In the genomic region with DNA sequence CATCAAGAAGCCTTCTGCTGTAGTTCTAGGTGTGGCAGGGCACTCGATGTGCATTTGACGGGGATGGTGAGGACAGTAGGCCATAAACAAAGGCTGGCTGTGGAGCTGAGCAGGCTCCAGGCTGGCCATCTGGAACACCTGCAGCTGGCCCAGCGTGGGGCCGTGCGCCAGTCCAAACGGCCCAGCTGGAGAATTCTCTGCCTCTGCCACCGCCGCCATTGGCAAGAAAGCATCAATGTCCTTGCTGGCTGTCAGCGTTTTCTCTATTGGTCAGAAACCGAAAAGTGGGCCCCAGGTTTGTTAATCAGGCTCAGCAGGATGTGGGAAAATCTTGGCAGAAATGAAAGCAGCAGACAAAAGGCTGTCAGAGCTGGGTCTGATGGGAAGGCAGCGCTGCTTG, we compare ENCODE assay signal across 17 cellular contexts. TPM values are rescaled to one million over a fixed set of nuclear protein-coding genes. Genes with fewer than 3 reads are reported as not detected.
A peak's percentile ranks its signal among the peaks of the same experiment; 100 is the strongest.
DNase-seq lines count a peak whose midpoint lies in the region; ATAC-seq, FAIRE-seq and TF ChIP-seq lines count a peak whose summit lies in the region.
"Had no signal": no experiment of that assay in that cellular context is flagged by ENCODE, and none has a peak within 500 bp of the region (broad histone marks: within the 10 kb centered on the region; RNA-seq: fewer than 3 reads in every experiment).

No MANE protein-coding gene starts in this region.

- H3K79me2 ChIP-seq in PC-3 (ENCODE audit: low read length) = no peaks in the 10 kb centered on the region

- no peak for TF ChIP-seq RAD21 in Ishikawa (IDR thresholded peaks at IDR 0.05; ENCODE audit: low read depth)

- POLR2A ChIA-PET in PC-3 (lab: Charles Lee; ENCODE audit: unreplicated experiment) = no interaction called here

- H3K9ac ChIP-seq in PC-3 (ENCODE audit: low read length) (no peak overlapping the region), kidney (ENCODE audit: low read length in 2 of 2) (no peak overlapping the region)

- intact Hi-C loops in PC-3 (cut with micrococcal nuclease) (no loop called here), kidney (cut with DNase I) (no loop called here)

- no peaks in the 10 kb centered on the region for H3K9me3 ChIP-seq in PC-3 (ENCODE audit: low read length)
- H3K9me3 ChIP-seq in kidney (ENCODE audit: control insufficient read depth in 1 of 2, low read length in 2 of 2) = no peaks in the 10 kb centered on the region
- H3K9me3 ChIP-seq: HAP-1, pancreas had no signal

- H4K20me1 ChIP-seq in PC-3 (ENCODE audit: low read length) = no peaks in the 10 kb centered on the region

- H3K36me3 ChIP-seq in PC-3 (ENCODE audit: low read depth, low read length) = no peaks in the 10 kb centered on the region
- H3K36me3 ChIP-seq in kidney (ENCODE audit: control insufficient read depth in 1 of 2, insufficient read depth in 2 of 2, low read length in 2 of 2) = no peaks in the 10 kb centered on the region
- H3K36me3 ChIP-seq: HAP-1, pancreas had no signal

- no peak for TF ChIP-seq EP300 in Ishikawa (IDR thresholded peaks at IDR 0.05; ENCODE audit: borderline replicate concordance)

- FAIRE-seq in urothelium cell line (lab: Jason Lieb, UNC) (no peak), kidney (lab: Jason Lieb, UNC) (no peak)
- FAIRE-seq: endometrium, HepG2, pancreas had no signal

- CTCF ChIA-PET in PC-3 (lab: Charles Lee) = no interaction called here

- H3K9me2 ChIP-seq in PC-3 (replicated peaks; ENCODE audit: low read length) = no peaks in the 10 kb centered on the region

- TF ChIP-seq CTCF in PC-3 (conservative IDR thresholded peaks at IDR 0.05; ENCODE audit: low read depth, low read length) (no peak), kidney (IDR thresholded peaks at IDR 0.05; ENCODE audit: borderline replicate concordance, extremely low read depth, insufficient read depth) (no peak)

- ATAC-seq in PC-3 = no peak
- no peak for ATAC-seq in HG03520 (IDR thresholded peaks at IDR 0.05; ENCODE audit: unreplicated experiment)
- ATAC-seq: HepG2, Panc1, pancreas had no signal

- no TSS peak for BruUV-seq in PC-3 (replicated peaks; lab: Mats Ljungman, UMichigan)

- H3K27me3 ChIP-seq in PC-3 (ENCODE audit: low read length) = no peaks in the 10 kb centered on the region
- H3K27me3 ChIP-seq: pancreas had no signal

- no peaks in the 10 kb centered on the region for H3K4me1 ChIP-seq in PC-3 (ENCODE audit: insufficient read depth, low read length)
- no peaks in the 10 kb centered on the region for H3K4me1 ChIP-seq in kidney (ENCODE audit: control insufficient read depth in 1 of 2, insufficient read depth in 1 of 2, low read depth in 1 of 2, low read length in 2 of 2)
- H3K4me1 ChIP-seq: HAP-1, pancreas had no signal

- DNase-seq in NCI-H345 treated with DMSO at 0.1 percent for 48 hours (lab: John Stamatoyannopoulos, UW; ENCODE audit: unreplicated experiment) (peak; percentile 9), cerebellum (ENCODE audit: low spot score) (peak; percentile 38), nucleus accumbens (lab: John Stamatoyannopoulos, UW) (peak in 53 of 56 donors; percentile 8 to 84 (median 62)), PC-3 (no peak), urothelium cell line (ENCODE audit: low spot score) (no peak), kidney (no peak)
- DNase-seq: cerebellar nuclear complex; NCI-H226; pancreas; stimulated activated CD4-positive, alpha-beta T cell treated with anti-CD3 and anti-CD28 coated beads, Interleukin-4, amount 100 ng/mL, for 24 hours; stimulated activated CD8-positive, alpha-beta memory T cell treated with anti-CD3 and anti-CD28 coated beads, Interleukin-4, amount 100 ng/mL, for 48 hours had no signal

- H3F3A ChIP-seq in PC-3 (ENCODE audit: low read length, unreplicated experiment) = no peaks in the 10 kb centered on the region

- H3K27ac ChIP-seq in PC-3 (ENCODE audit: low read length) = no peak overlapping the region
- no peak overlapping the region for H3K27ac ChIP-seq in kidney (ENCODE audit: low read depth in 2 of 2, low read length in 2 of 2)
- H3K27ac ChIP-seq: pancreas had no signal

- H3K4me3 ChIP-seq in PC-3 (ENCODE audit: low read length) = no peak overlapping the region
- H3K4me3 ChIP-seq in kidney (ENCODE audit: low read length in 2 of 2) = no peak overlapping the region
- H3K4me3 ChIP-seq: HAP-1, pancreas had no signal

- H3K4me2 ChIP-seq in PC-3 (ENCODE audit: low read length) = no peak overlapping the region

- no peak overlapping the region for H2AFZ ChIP-seq in PC-3 (ENCODE audit: low read length)

TF ChIP-seq in Ishikawa, 13 proteins besides CTCF, POLR2A, EP300 and RAD21:
- TF ChIP-seq FOXM1 (IDR thresholded peaks at IDR 0.05; ENCODE audit: borderline replicate concordance, low read depth) (no peak), TEAD4 (IDR thresholded peaks at IDR 0.05) (no peak), ZBTB7A (IDR thresholded peaks at IDR 0.05; ENCODE audit: low read depth) (no peak), CREB1 (IDR thresholded peaks at IDR 0.05; ENCODE audit: low read depth) (no peak), CEBPB (IDR thresholded peaks at IDR 0.05) (no peak), YY1 (IDR thresholded peaks at IDR 0.05; ENCODE audit: low read depth) (0 out of 2 replicates have a peak, but pooled peaks have one; percentile 45), TAF1 (IDR thresholded peaks at IDR 0.05; ENCODE audit: low read depth) (no peak), TCF12 (IDR thresholded peaks at IDR 0.05; ENCODE audit: low read depth) (0 out of 2 replicates have a peak, but pooled peaks have one; percentile 18)
- TF ChIP-seq, protein P1, sequence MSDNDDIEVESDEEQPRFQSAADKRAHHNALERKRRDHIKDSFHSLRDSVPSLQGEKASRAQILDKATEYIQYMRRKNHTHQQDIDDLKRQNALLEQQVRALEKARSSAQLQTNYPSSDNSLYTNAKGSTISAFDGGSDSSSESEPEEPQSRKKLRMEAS (IDR thresholded peaks at IDR 0.05) = no peak
- TF ChIP-seq, protein P2, sequence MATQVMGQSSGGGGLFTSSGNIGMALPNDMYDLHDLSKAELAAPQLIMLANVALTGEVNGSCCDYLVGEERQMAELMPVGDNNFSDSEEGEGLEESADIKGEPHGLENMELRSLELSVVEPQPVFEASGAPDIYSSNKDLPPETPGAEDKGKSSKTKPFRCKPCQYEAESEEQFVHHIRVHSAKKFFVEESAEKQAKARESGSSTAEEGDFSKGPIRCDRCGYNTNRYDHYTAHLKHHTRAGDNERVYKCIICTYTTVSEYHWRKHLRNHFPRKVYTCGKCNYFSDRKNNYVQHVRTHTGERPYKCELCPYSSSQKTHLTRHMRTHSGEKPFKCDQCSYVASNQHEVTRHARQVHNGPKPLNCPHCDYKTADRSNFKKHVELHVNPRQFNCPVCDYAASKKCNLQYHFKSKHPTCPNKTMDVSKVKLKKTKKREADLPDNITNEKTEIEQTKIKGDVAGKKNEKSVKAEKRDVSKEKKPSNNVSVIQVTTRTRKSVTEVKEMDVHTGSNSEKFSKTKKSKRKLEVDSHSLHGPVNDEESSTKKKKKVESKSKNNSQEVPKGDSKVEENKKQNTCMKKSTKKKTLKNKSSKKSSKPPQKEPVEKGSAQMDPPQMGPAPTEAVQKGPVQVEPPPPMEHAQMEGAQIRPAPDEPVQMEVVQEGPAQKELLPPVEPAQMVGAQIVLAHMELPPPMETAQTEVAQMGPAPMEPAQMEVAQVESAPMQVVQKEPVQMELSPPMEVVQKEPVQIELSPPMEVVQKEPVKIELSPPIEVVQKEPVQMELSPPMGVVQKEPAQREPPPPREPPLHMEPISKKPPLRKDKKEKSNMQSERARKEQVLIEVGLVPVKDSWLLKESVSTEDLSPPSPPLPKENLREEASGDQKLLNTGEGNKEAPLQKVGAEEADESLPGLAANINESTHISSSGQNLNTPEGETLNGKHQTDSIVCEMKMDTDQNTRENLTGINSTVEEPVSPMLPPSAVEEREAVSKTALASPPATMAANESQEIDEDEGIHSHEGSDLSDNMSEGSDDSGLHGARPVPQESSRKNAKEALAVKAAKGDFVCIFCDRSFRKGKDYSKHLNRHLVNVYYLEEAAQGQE (IDR thresholded peaks at IDR 0.05; ENCODE audit: low read depth) = no peak

RNA-seq across cellular contexts. Expression of gene CTIF, which starts 24.0 kb away (rescaled TPM):
- total RNA-seq in cerebellum (52.4 TPM), PC-3 (2014; rRNA removed) (5.8 and 6.8 TPM in 2 replicates), kidney (37.3 TPM)
- 41.9 TPM for polyA plus RNA-seq in kidney (ENCODE audit: insufficient read depth, low read depth, low replicate concordance)

Comparison
In these comparisons a context has a peak if more than half of its experiments do, and no peak if none do; other contexts are left out.
1. DNase-seq: peak in NCI-H345 treated with DMSO at 0.1 percent for 48 hours (single experiment), cerebellum (single experiment) and nucleus accumbens (53 of 56); none in PC-3 (single experiment), urothelium cell line (single experiment) and kidney (single experiment).